In genomic region chr17:68318103-68318991, GRCh38 we compare ENCODE assay signal across 9 cellular contexts. TPM values are rescaled to one million over a fixed set of nuclear protein-coding genes. Genes with fewer than 3 reads are reported as not detected.
A peak's percentile ranks its signal among the peaks of the same experiment; 100 is the strongest.
DNase-seq lines count a peak whose midpoint lies in the region; ATAC-seq and TF ChIP-seq lines count a peak whose summit lies in the region.
"Had no signal": no experiment of that assay in that cellular context is flagged by ENCODE, and none has a peak within 500 bp of the region (broad histone marks: within the 10 kb centered on the region; RNA-seq: fewer than 3 reads in every experiment).

No MANE protein-coding gene starts in this region.

- in situ Hi-C loops in gastrocnemius medialis (cut with MboI; ENCODE audit: low sequenced_read_pairs in 4 of 4): no loop called here
- in situ Hi-C loops in GM13977 (cut with MboI; ENCODE audit: low pct_unique_long_range_greater_than_20kb, low sequenced_read_pairs, unreplicated experiment): no loop called here

- H3K4me3 ChIP-seq in choroid plexus epithelial cell (ENCODE audit: low read depth, low read length) (no peak overlapping the region), gastrocnemius medialis (no peak overlapping the region)
- H3K4me3 ChIP-seq in CD4-positive, alpha-beta memory T cell (ENCODE audit: low read length in 2 of 2): no peak overlapping the region

- no peak overlapping the region for H3K4me3 Mint-ChIP-seq in CD4-positive, alpha-beta memory T cell
- H3K4me3 Mint-ChIP-seq: activated naive CD8-positive, alpha-beta T cell treated with anti-CD3 and anti-CD28 coated beads for 36 hours had no signal

- no peaks in the 10 kb centered on the region for H3K27me3 Mint-ChIP-seq in CD4-positive, alpha-beta memory T cell
- H3K27me3 Mint-ChIP-seq: activated naive CD8-positive, alpha-beta T cell treated with anti-CD3 and anti-CD28 coated beads for 36 hours had no signal

- POLR2A ChIA-PET in CD4-positive, alpha-beta memory T cell (lab: Charles Lee; ENCODE audit: partially characterized antibody): interaction anchor here (0.9 to 3.1 kb wide), 5 partner anchors 17 to 29 kb away, joined by 3 to 17 read pairs (median 3); partner anchors contain the start of genes ARSG and SLC16A6

- peaks cover 46 to 51% of the 10 kb centered on the region in 2 donors for H3K4me1 ChIP-seq in gastrocnemius medialis
- no peaks in the 10 kb centered on the region for H3K4me1 ChIP-seq in foreskin keratinocyte
- H3K4me1 ChIP-seq in CD4-positive, alpha-beta memory T cell (ENCODE audit: insufficient read depth, low read length): peaks cover 48% of the 10 kb centered on the region

- ATAC-seq in GM19043 (IDR thresholded peaks at IDR 0.05; ENCODE audit: low read depth, unreplicated experiment): peak; percentile 42
- ATAC-seq in gastrocnemius medialis: peak; percentile 83
- ATAC-seq in foreskin keratinocyte: no peak
- ATAC-seq in HG03565 (IDR thresholded peaks at IDR 0.05; ENCODE audit: unreplicated experiment): no peak

- no peak for TF ChIP-seq CTCF in choroid plexus epithelial cell (conservative IDR thresholded peaks at IDR 0.05; ENCODE audit: low read depth, low read length)
- TF ChIP-seq CTCF in gastrocnemius medialis (IDR thresholded peaks at IDR 0.05 in 4 of 5, conservative IDR thresholded peaks at IDR 0.05 in 1 of 5): peak in 1 of 5 experiments; percentile 8
- no peak for TF ChIP-seq CTCF in GM13977 (IDR thresholded peaks at IDR 0.05; ENCODE audit: extremely low read depth, insufficient read depth, missing control alignments)
- TF ChIP-seq CTCF in foreskin keratinocyte (conservative IDR thresholded peaks at IDR 0.05): no peak

- H3K27ac ChIP-seq in gastrocnemius medialis (peak overlapping the region; percentile 94 to 99 (median 95)), foreskin keratinocyte (no peak overlapping the region)
- H3K27ac ChIP-seq in CD4-positive, alpha-beta memory T cell (ENCODE audit: low read depth, low read length): no peak overlapping the region

- TF ChIP-seq POLR2A in gastrocnemius medialis (IDR thresholded peaks at IDR 0.05): peak; percentile 31 to 50

- H3K27ac Mint-ChIP-seq in CD4-positive, alpha-beta memory T cell: no peak overlapping the region
- H3K27ac Mint-ChIP-seq: activated naive CD8-positive, alpha-beta T cell treated with anti-CD3 and anti-CD28 coated beads for 36 hours had no signal

- H3K36me3 ChIP-seq in gastrocnemius medialis: no peaks in the 10 kb centered on the region
- H3K36me3 ChIP-seq in CD4-positive, alpha-beta memory T cell (ENCODE audit: insufficient read depth, low read length): no peaks in the 10 kb centered on the region

- peak; percentile 48 for DNase-seq in NCI-H460 (ENCODE audit: extremely low read depth, low read depth)
- peak; percentile 58 for DNase-seq in choroid plexus epithelial cell (ENCODE audit: low read depth)
- peak; percentile 90 to 93 for DNase-seq in gastrocnemius medialis
- DNase-seq in GM13977 (ENCODE audit: low spot score): no peak
- no peak for DNase-seq in foreskin keratinocyte
- no peak for DNase-seq in CD4-positive, alpha-beta memory T cell
- DNase-seq: activated naive CD8-positive, alpha-beta T cell treated with anti-CD3 and anti-CD28 coated beads for 36 hours had no signal

- H3K4me1 Mint-ChIP-seq in CD4-positive, alpha-beta memory T cell: peaks cover 25 to 66% (median 46%) of the 10 kb centered on the region in 4 donors

- no peaks in the 10 kb centered on the region for H3K36me3 Mint-ChIP-seq in CD4-positive, alpha-beta memory T cell

- H3K27me3 ChIP-seq in gastrocnemius medialis: no peaks in the 10 kb centered on the region
- no peaks in the 10 kb centered on the region for H3K27me3 ChIP-seq in foreskin keratinocyte
- no peaks in the 10 kb centered on the region for H3K27me3 ChIP-seq in CD4-positive, alpha-beta memory T cell (ENCODE audit: insufficient read depth, low read length)

- H3K9me3 ChIP-seq in gastrocnemius medialis: no peaks in the 10 kb centered on the region
- no peaks in the 10 kb centered on the region for H3K9me3 ChIP-seq in CD4-positive, alpha-beta memory T cell (ENCODE audit: control insufficient read depth in 1 of 2, low read length in 2 of 2)

- CTCF ChIA-PET in CD4-positive, alpha-beta memory T cell (lab: Charles Lee; ENCODE audit: partially characterized antibody): interaction anchor here (0.8 to 1.2 kb wide), 2 partner anchors 79 to 120 kb away, joined by 3 read pairs; no protein-coding TSS in a partner anchor

- no peaks in the 10 kb centered on the region for H3K9me3 Mint-ChIP-seq in CD4-positive, alpha-beta memory T cell
- H3K9me3 Mint-ChIP-seq: activated naive CD8-positive, alpha-beta T cell treated with anti-CD3 and anti-CD28 coated beads for 36 hours had no signal

- intact Hi-C loops in gastrocnemius medialis (cut with DNase I; ENCODE audit: low total_unique reads): loop anchor here (1.0 to 2.0 kb wide), 2 partner anchors 21 to 200 kb away; no protein-coding TSS in a partner anchor
- intact Hi-C loops in CD4-positive, alpha-beta memory T cell (cut with micrococcal nuclease): no loop called here

RNA-seq across cellular contexts. Expression of gene ARSG, which starts 27.1 kb away (rescaled TPM):
- total RNA-seq in NCI-H460 (2014; rRNA removed; shearing (Covaris generic)): 8.9 and 11.5 TPM in 2 replicates
- 3.6 and 8.5 TPM in 2 replicates for polyA plus RNA-seq in NCI-H460 (2014; cell fraction: nucleus; rRNA removed)
- total RNA-seq in gastrocnemius medialis: 1 to 10 TPM; 3.3 to 6.1 (median 5.4) TPM
- total RNA-seq in foreskin keratinocyte: 0.48 and 0.53 TPM in 2 replicates
- polyA plus RNA-seq in foreskin keratinocyte: 0.16 and 0.29 TPM in 2 replicates
- total RNA-seq in CD4-positive, alpha-beta memory T cell: 10 to 100 TPM; 13.6 to 19.1 TPM
- polyA plus RNA-seq in CD4-positive, alpha-beta memory T cell: 10 to 100 TPM; 10.4 to 12.6 TPM

RNA-seq across cellular contexts. Expression of gene SLC16A6, which starts 27.4 kb away (rescaled TPM):
- 66.3 and 75.7 TPM in 2 replicates for total RNA-seq in NCI-H460 (2014; rRNA removed; shearing (Covaris generic))
- 41.1 and 52.4 TPM in 2 replicates for polyA plus RNA-seq in NCI-H460 (2014; cell fraction: nucleus; rRNA removed)
- 1 to 10 TPM in 3 of 4 donors, under 1 TPM in 1; 0.66 to 7.1 (median 3.8) TPM for total RNA-seq in gastrocnemius medialis
- not detected in 2 replicates for total RNA-seq in foreskin keratinocyte
- polyA plus RNA-seq in foreskin keratinocyte: not detected in 2 replicates
- total RNA-seq in CD4-positive, alpha-beta memory T cell: 1 to 10 TPM; 6.9 to 7.4 TPM
- 1 to 10 TPM; 1.7 to 2.0 TPM for polyA plus RNA-seq in CD4-positive, alpha-beta memory T cell

Comparison
In these comparisons a context has a peak if more than half of its experiments do, and no peak if none do; other contexts are left out.
1. ATAC-seq: peak in GM19043 (single experiment) and gastrocnemius medialis (2 of 2); none in foreskin keratinocyte (single experiment) and HG03565 (single experiment).
2. DNase-seq: peak in NCI-H460 (single experiment), choroid plexus epithelial cell (single experiment) and gastrocnemius medialis (2 of 2); none in GM13977 (single experiment), foreskin keratinocyte (0 of 2) and CD4-positive, alpha-beta memory T cell (0 of 5).
3. H3K27ac ChIP-seq: peak in gastrocnemius medialis (4 of 4); none in foreskin keratinocyte (single experiment) and CD4-positive, alpha-beta memory T cell (single experiment).